21 cellular contexts compared by ENCODE assay signal in the genomic region with DNA sequence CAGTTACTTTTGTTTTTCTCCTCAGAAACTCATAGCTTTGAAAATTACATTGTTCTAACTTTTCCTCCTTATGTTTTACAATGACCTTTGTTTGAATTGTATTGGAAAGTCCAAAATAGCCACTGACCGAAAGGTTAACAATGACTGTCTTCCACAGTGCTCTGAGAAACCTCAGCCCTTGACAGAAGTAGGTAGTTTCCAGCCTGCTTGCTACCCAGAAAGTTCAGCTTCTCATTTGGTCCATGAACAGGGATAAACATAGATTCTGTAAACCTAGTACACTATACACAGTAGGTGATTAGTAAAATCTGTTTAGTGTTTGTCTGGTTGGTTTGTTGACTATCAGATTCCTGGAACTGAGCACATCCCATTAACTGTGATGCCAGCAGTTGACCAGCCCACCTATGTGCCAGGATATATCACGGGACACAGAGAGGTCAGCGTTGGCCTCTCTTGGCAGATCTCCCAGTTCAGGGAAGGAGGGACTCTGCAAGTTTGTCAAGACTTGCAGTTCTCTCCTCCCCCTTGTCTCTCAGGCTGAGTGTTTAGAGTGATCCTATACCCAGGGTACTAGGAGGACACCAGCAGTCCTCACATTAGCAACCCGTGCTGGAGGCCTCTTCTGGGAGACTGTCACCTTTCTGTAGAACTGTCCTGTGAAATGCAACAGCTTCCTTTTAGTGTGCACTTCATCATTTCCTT.
DNase-seq lines count a peak whose midpoint lies in the region; ATAC-seq and TF ChIP-seq lines count a peak whose summit lies in the region.
"Had no signal": no experiment of that assay in that cellular context is flagged by ENCODE, and none has a peak within 500 bp of the region (broad histone marks: within the 10 kb centered on the region; RNA-seq: fewer than 3 reads in every experiment).

No MANE protein-coding gene starts in this region.

- peaks cover 0 to 29% (median 8%) of the 10 kb centered on the region in 12 donors for H3K4me1 ChIP-seq in heart left ventricle
- no peaks in the 10 kb centered on the region for H3K4me1 ChIP-seq in CD8-positive, alpha-beta memory T cell (ENCODE audit: insufficient read depth, low read length)
- H3K4me1 ChIP-seq in CD8-positive, alpha-beta T cell (ENCODE audit: insufficient read depth, low read length): no peaks in the 10 kb centered on the region
- H3K4me1 ChIP-seq: prostate gland, transverse colon had no signal

- H3K27ac Mint-ChIP-seq in CD8-positive, alpha-beta memory T cell: no peak overlapping the region
- no peak overlapping the region for H3K27ac Mint-ChIP-seq in CD8-positive, alpha-beta T cell
- H3K27ac Mint-ChIP-seq: activated CD4-positive, alpha-beta memory T cell treated with anti-CD3 and anti-CD28 coated beads for 36 hours; activated naive CD4-positive, alpha-beta T cell treated with anti-CD3 and anti-CD28 coated beads for 36 hours; CD4-positive, alpha-beta memory T cell; nephron had no signal

- H3K4me3 ChIP-seq in heart left ventricle: no peak overlapping the region
- no peak overlapping the region for H3K4me3 ChIP-seq in CD8-positive, alpha-beta memory T cell (ENCODE audit: low read length)
- H3K4me3 ChIP-seq in CD8-positive, alpha-beta T cell (ENCODE audit: low read depth, low read length): no peak overlapping the region
- H3K4me3 ChIP-seq: prostate gland, transverse colon had no signal

- no peak overlapping the region for H3K4me3 Mint-ChIP-seq in CD8-positive, alpha-beta memory T cell
- H3K4me3 Mint-ChIP-seq in CD8-positive, alpha-beta T cell: no peak overlapping the region
- H3K4me3 Mint-ChIP-seq: activated CD4-positive, alpha-beta memory T cell treated with anti-CD3 and anti-CD28 coated beads for 36 hours; activated naive CD4-positive, alpha-beta T cell treated with anti-CD3 and anti-CD28 coated beads for 36 hours; CD4-positive, alpha-beta memory T cell; nephron had no signal

- CTCF ChIA-PET in CD8-positive, alpha-beta memory T cell (lab: Charles Lee): no interaction called here
- CTCF ChIA-PET in CD8-positive, alpha-beta T cell (lab: Charles Lee): no interaction called here

- H3K36me3 Mint-ChIP-seq in CD8-positive, alpha-beta memory T cell: peaks cover 0 to 4% (median 2%) of the 10 kb centered on the region in 3 donors
- H3K36me3 Mint-ChIP-seq in CD8-positive, alpha-beta T cell: no peaks in the 10 kb centered on the region

- H3K27me3 ChIP-seq in heart left ventricle: no peaks in the 10 kb centered on the region
- H3K27me3 ChIP-seq in CD8-positive, alpha-beta memory T cell (ENCODE audit: insufficient read depth, low read length, poor library complexity, severe bottlenecking): no peaks in the 10 kb centered on the region
- H3K27me3 ChIP-seq in CD8-positive, alpha-beta T cell (ENCODE audit: insufficient read depth, low read length): no peaks in the 10 kb centered on the region
- H3K27me3 ChIP-seq: transverse colon had no signal

- POLR2A ChIA-PET in CD8-positive, alpha-beta memory T cell (lab: Charles Lee): no interaction called here
- POLR2A ChIA-PET in CD8-positive, alpha-beta T cell (lab: Charles Lee): no interaction called here

- H3K9me3 ChIP-seq in heart left ventricle: peaks cover 0 to 19% (median 6%) of the 10 kb centered on the region in 12 donors
- no peaks in the 10 kb centered on the region for H3K9me3 ChIP-seq in CD8-positive, alpha-beta memory T cell (ENCODE audit: low read length)
- H3K9me3 ChIP-seq in CD8-positive, alpha-beta T cell (ENCODE audit: low read length): no peaks in the 10 kb centered on the region
- H3K9me3 ChIP-seq: prostate gland had no signal

- H3K9me3 Mint-ChIP-seq in CD8-positive, alpha-beta memory T cell: peaks cover 7 to 12% (median 11%) of the 10 kb centered on the region in 5 donors
- peaks cover 10% of the 10 kb centered on the region for H3K9me3 Mint-ChIP-seq in CD8-positive, alpha-beta T cell

- intact Hi-C loops in heart left ventricle (cut with DNase I): no loop called here
- intact Hi-C loops in CD8-positive, alpha-beta T cell (cut with DNase I, micrococcal nuclease): no loop called here

- TF ChIP-seq POLR2A in heart left ventricle (IDR thresholded peaks at IDR 0.05): no peak

- DNase-seq in RPMI7951 (ENCODE audit: low read depth) (peak; percentile 77), heart left ventricle (peak in 1 of 5 donors; percentile 78), renal cortical epithelial cell (ENCODE audit: low read depth) (peak; percentile 42), retina (no peak)
- DNase-seq in activated CD4-positive, CD25-positive, alpha-beta regulatory T cell (lab: John Stamatoyannopoulos, UW): no peak
- DNase-seq in CD8-positive, alpha-beta memory T cell: no peak
- no peak for DNase-seq in CD8-positive, alpha-beta T cell
- DNase-seq: activated CD4-positive, alpha-beta memory T cell treated with anti-CD3 and anti-CD28 coated beads for 36 hours; activated naive CD4-positive, alpha-beta T cell treated with anti-CD3 and anti-CD28 coated beads for 36 hours; activated T-cell treated with anti-CD3 and anti-CD28 coated beads for 4 hours; CD4-positive, alpha-beta memory T cell; DMS79 treated with DMSO at 0.1 percent for 48 hours; KG1; NCI-H1092; NCI-H2081 treated with DMSO at 0.1 percent for 48 hours; NCI-H524; stimulated activated naive CD4-positive, alpha-beta T cell treated with Interleukin-2 at 50 U/mL for 16 hours; transverse colon had no signal

- H3K27ac ChIP-seq in heart left ventricle: peak overlapping the region in 11 of 12 donors; percentile 2 to 68 (median 36)
- H3K27ac ChIP-seq in CD8-positive, alpha-beta memory T cell (ENCODE audit: low read depth, low read length): no peak overlapping the region
- H3K27ac ChIP-seq in CD8-positive, alpha-beta T cell (ENCODE audit: low read depth, low read length): no peak overlapping the region
- H3K27ac ChIP-seq: prostate gland, transverse colon had no signal

- H3K4me1 Mint-ChIP-seq in CD8-positive, alpha-beta memory T cell: no peaks in the 10 kb centered on the region
- H3K4me1 Mint-ChIP-seq in CD8-positive, alpha-beta T cell (ENCODE audit: low read depth): no peaks in the 10 kb centered on the region
- H3K4me1 Mint-ChIP-seq: CD4-positive, alpha-beta memory T cell had no signal

- ATAC-seq in GM18868 (IDR thresholded peaks at IDR 0.05; ENCODE audit: unreplicated experiment): peak; percentile 47
- peak; percentile 85 to 94 (median 92) for ATAC-seq in heart left ventricle
- no peak for ATAC-seq in CD8-positive, alpha-beta T cell

- no peak for TF ChIP-seq CTCF in heart left ventricle (IDR thresholded peaks at IDR 0.05)
- TF ChIP-seq CTCF in CD8-positive, alpha-beta T cell (IDR thresholded peaks at IDR 0.05): no peak

- H3K27me3 Mint-ChIP-seq in CD8-positive, alpha-beta memory T cell: peaks cover 6 to 21% of the 10 kb centered on the region in 2 donors
- peaks cover 6% of the 10 kb centered on the region for H3K27me3 Mint-ChIP-seq in CD8-positive, alpha-beta T cell (ENCODE audit: low read depth)

- WGBS in heart left ventricle, 4 donors: 32 to 41% (median 33%) methylated on average over 4 of the region's 4 CpGs

- H3K36me3 ChIP-seq in heart left ventricle: no peaks in the 10 kb centered on the region
- H3K36me3 ChIP-seq in CD8-positive, alpha-beta memory T cell (ENCODE audit: insufficient read depth, low read length): no peaks in the 10 kb centered on the region
- H3K36me3 ChIP-seq in CD8-positive, alpha-beta T cell (ENCODE audit: insufficient read depth, low read length): no peaks in the 10 kb centered on the region
- H3K36me3 ChIP-seq: prostate gland, transverse colon had no signal

Comparison
In these comparisons a context has a peak if more than half of its experiments do, and no peak if none do; other contexts are left out.
1. DNase-seq: peak in RPMI7951 (single experiment) and renal cortical epithelial cell (single experiment); none in activated CD4-positive, CD25-positive, alpha-beta regulatory T cell (0 of 4), retina (single experiment), CD8-positive, alpha-beta memory T cell (0 of 5) and CD8-positive, alpha-beta T cell (0 of 7).
2. H3K27ac ChIP-seq: peak in heart left ventricle (11 of 12); none in CD8-positive, alpha-beta memory T cell (single experiment) and CD8-positive, alpha-beta T cell (single experiment).